In genomic region chr12:120909633-120910318, GRCh38 we compare ENCODE assay signal across 27 cellular contexts. TPM values are rescaled to one million over a fixed set of nuclear protein-coding genes. Genes with fewer than 3 reads are reported as not detected.
A peak's percentile ranks its signal among the peaks of the same experiment; 100 is the strongest.
DNase-seq lines count a peak whose midpoint lies in the region; ATAC-seq and TF ChIP-seq lines count a peak whose summit lies in the region.
"Had no signal": no experiment of that assay in that cellular context is flagged by ENCODE, and none has a peak within 500 bp of the region (broad histone marks: within the 10 kb centered on the region; RNA-seq: fewer than 3 reads in every experiment).

No MANE protein-coding gene starts in this region.

- H3K4me1 Mint-ChIP-seq in activated CD8-positive, alpha-beta memory T cell treated with anti-CD3 and anti-CD28 coated beads, Interleukin-2, amount 10 ng/mL, durations not matched to agents 7 days and 5 days = peaks cover 9% of the 10 kb centered on the region

- no peaks in the 10 kb centered on the region for H3K36me3 Mint-ChIP-seq in activated CD8-positive, alpha-beta memory T cell treated with anti-CD3 and anti-CD28 coated beads, Interleukin-2, amount 10 ng/mL, durations not matched to agents 7 days and 5 days

- H3K36me3 ChIP-seq in esophagus (ENCODE audit: control insufficient read depth in 2 of 2, insufficient read depth in 2 of 2, low read length in 1 of 2) (no peaks in the 10 kb centered on the region), SJCRH30 (no peaks in the 10 kb centered on the region)
- H3K36me3 ChIP-seq: brain microvascular endothelial cell, colonic mucosa, esophagus muscularis mucosa, MG63, tibial artery had no signal

- no peak for DNase-seq in activated CD8-positive, alpha-beta memory T cell treated with anti-CD3 and anti-CD28 coated beads, Interleukin-2, amount 10 ng/mL, durations not matched to agents 7 days and 5 days
- DNase-seq in activated CD8-positive, alpha-beta memory T cell treated with anti-CD3 and anti-CD28 coated beads, Interleukin-2, amount 50 U/mL, for 4 hours = no peak
- DNase-seq in retinal pigment epithelial cell (ENCODE audit: low read depth) = peak; percentile 52
- no peak for DNase-seq in stimulated activated naive CD4-positive, alpha-beta T cell (lab: John Stamatoyannopoulos, UW)
- DNase-seq in NCI-H1930 (lab: John Stamatoyannopoulos, UW) = no peak
- no peak for DNase-seq in SJCRH30
- DNase-seq: 8988T; activated CD8-positive, alpha-beta memory T cell treated with anti-CD3 and anti-CD28 coated beads for 24 hours; activated T-cell treated with anti-CD3 and anti-CD28 coated beads, Interleukin-2, amount 50 U/mL, for 4 hours; brain microvascular endothelial cell; Calu3; colonic mucosa; effector CD8-positive, alpha-beta T cell; H9; hippocampal formation; MG63; NCI-H2081; OCI-M1; stimulated activated naive CD8-positive, alpha-beta T cell treated with anti-CD3 and anti-CD28 coated beads, Interleukin-15, amount 100 ng/mL, for 72 hours; T-helper 2 cell; tibial artery had no signal

- peaks cover 0 to 19% of the 10 kb centered on the region in 2 donors for H3K4me1 ChIP-seq in esophagus (ENCODE audit: control insufficient read depth in 2 of 2, insufficient read depth in 2 of 2, low read length in 1 of 2)
- H3K4me1 ChIP-seq in SJCRH30 = peaks cover 7% of the 10 kb centered on the region
- H3K4me1 ChIP-seq: colonic mucosa had no signal

- H3K27ac Mint-ChIP-seq in activated CD8-positive, alpha-beta memory T cell treated with anti-CD3 and anti-CD28 coated beads, Interleukin-2, amount 10 ng/mL, durations not matched to agents 7 days and 5 days = no peak overlapping the region
- H3K27ac Mint-ChIP-seq: H9; progenitor cell of endocrine pancreas; stimulated activated naive CD8-positive, alpha-beta T cell treated with anti-CD3 and anti-CD28 coated beads, Interleukin-15, amount 100 ng/mL, for 72 hours had no signal

- ATAC-seq in activated CD8-positive, alpha-beta memory T cell treated with anti-CD3 and anti-CD28 coated beads, Interleukin-2, amount 10 ng/mL, durations not matched to agents 7 days and 5 days = peak; percentile 16
- peak; percentile 66 for ATAC-seq in HG02610 (IDR thresholded peaks at IDR 0.05; ENCODE audit: unreplicated experiment)
- ATAC-seq: left lobe of liver; SK-N-SH treated with all-trans-retinoic acid at 6 μM for 48 hours; stimulated activated naive CD8-positive, alpha-beta T cell treated with anti-CD3 and anti-CD28 coated beads, Interleukin-15, amount 100 ng/mL, for 72 hours had no signal

- H3K27ac ChIP-seq in esophagus (ENCODE audit: low read depth in 2 of 2, low read length in 1 of 2) (peak overlapping the region; percentile 86 to 96), SJCRH30 (no peak overlapping the region)
- H3K27ac ChIP-seq: brain microvascular endothelial cell, colonic mucosa, esophagus muscularis mucosa, tibial artery had no signal

- TF ChIP-seq CTCF in retinal pigment epithelial cell (conservative IDR thresholded peaks at IDR 0.05; ENCODE audit: low read depth, low read length) = no peak

- H3K4me3 Mint-ChIP-seq in activated CD8-positive, alpha-beta memory T cell treated with anti-CD3 and anti-CD28 coated beads, Interleukin-2, amount 10 ng/mL, durations not matched to agents 7 days and 5 days = no peak overlapping the region
- H3K4me3 Mint-ChIP-seq: activated T-cell treated with anti-CD3 and anti-CD28 coated beads, Interleukin-2, amount 50 U/mL, for 4 hours; H9; stimulated activated naive CD8-positive, alpha-beta T cell treated with anti-CD3 and anti-CD28 coated beads, Interleukin-15, amount 100 ng/mL, for 72 hours had no signal

- whole genome bisulfite sequencing in esophagus, 2 donors = 42% methylated on average over 5 of the region's 5 CpGs

- H3K27me3 Mint-ChIP-seq in activated CD8-positive, alpha-beta memory T cell treated with anti-CD3 and anti-CD28 coated beads, Interleukin-2, amount 10 ng/mL, durations not matched to agents 7 days and 5 days = no peaks in the 10 kb centered on the region
- H3K27me3 Mint-ChIP-seq: stimulated activated naive CD8-positive, alpha-beta T cell treated with anti-CD3 and anti-CD28 coated beads, Interleukin-15, amount 100 ng/mL, for 72 hours had no signal

- H3K9me3 ChIP-seq in esophagus (ENCODE audit: control insufficient read depth in 2 of 2, insufficient read depth in 1 of 2, low read depth in 1 of 2, low read length in 1 of 2) (no peaks in the 10 kb centered on the region), SJCRH30 (replicated peaks) (no peaks in the 10 kb centered on the region)
- H3K9me3 ChIP-seq: colonic mucosa, esophagus muscularis mucosa, MG63, tibial artery had no signal

- CTCF ChIA-PET in activated CD8-positive, alpha-beta memory T cell treated with anti-CD3 and anti-CD28 coated beads, Interleukin-2, amount 10 ng/mL, durations not matched to agents 7 days and 5 days (lab: Charles Lee) = interaction anchor here (1.1 to 1.2 kb wide), 2 partner anchors 53 to 265 kb away, joined by 3 read pairs; no protein-coding TSS in a partner anchor

- H3K9me3 Mint-ChIP-seq in activated CD8-positive, alpha-beta memory T cell treated with anti-CD3 and anti-CD28 coated beads, Interleukin-2, amount 10 ng/mL, durations not matched to agents 7 days and 5 days (ENCODE audit: low read depth) = no peaks in the 10 kb centered on the region
- H3K9me3 Mint-ChIP-seq: activated T-cell treated with anti-CD3 and anti-CD28 coated beads, Interleukin-2, amount 50 U/mL, for 4 hours; H9; stimulated activated naive CD8-positive, alpha-beta T cell treated with anti-CD3 and anti-CD28 coated beads, Interleukin-15, amount 100 ng/mL, for 72 hours had no signal

- no peaks in the 10 kb centered on the region for H3K27me3 ChIP-seq in esophagus (ENCODE audit: control insufficient read depth in 1 of 2, insufficient read depth in 2 of 2, low read length in 2 of 2)
- H3K27me3 ChIP-seq in SJCRH30 = no peaks in the 10 kb centered on the region
- H3K27me3 ChIP-seq: brain microvascular endothelial cell, colonic mucosa, esophagus muscularis mucosa, MG63, tibial artery had no signal

- H3K4me3 ChIP-seq in esophagus (ENCODE audit: low read depth in 1 of 2, low read length in 2 of 2) (no peak overlapping the region), retinal pigment epithelial cell (ENCODE audit: low read length) (no peak overlapping the region), SJCRH30 (no peak overlapping the region)
- H3K4me3 ChIP-seq: colonic mucosa, esophagus muscularis mucosa, MG63, tibial artery had no signal

RNA-seq across cellular contexts. Expression of gene SPPL3, which starts 5.6 kb away (rescaled TPM):
- 10 to 100 TPM; 21.3 to 24.2 TPM for total RNA-seq in activated CD8-positive, alpha-beta memory T cell treated with anti-CD3 and anti-CD28 coated beads, Interleukin-2, amount 10 ng/mL, durations not matched to agents 7 days and 5 days
- 10 to 100 TPM; 16.7 to 29.3 TPM for polyA plus RNA-seq in esophagus
- total RNA-seq in SJCRH30 (2014; rRNA removed; shearing (Covaris generic)) = 14.9 and 16.1 TPM in 2 replicates
